25 cellular contexts compared by ENCODE assay signal in the genomic region with DNA sequence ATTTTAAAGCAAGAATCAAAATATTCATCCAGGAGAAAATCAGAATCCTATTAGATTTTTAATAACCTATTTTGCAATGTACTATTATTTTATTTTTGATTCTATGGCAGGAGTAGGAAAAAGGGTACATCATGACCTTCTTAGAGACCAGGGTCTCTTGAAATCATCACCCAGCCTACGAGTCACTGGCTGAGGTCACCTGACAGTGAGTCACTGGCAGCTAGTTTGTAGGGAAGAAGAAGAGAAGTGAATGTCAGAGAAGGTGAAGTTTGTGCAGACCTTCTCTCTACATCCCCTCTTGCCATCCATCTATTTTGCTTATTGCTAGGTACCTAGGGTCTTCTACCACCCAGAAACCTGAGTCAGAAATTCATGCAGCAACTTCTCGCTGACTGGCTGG.
DNase-seq lines count a peak whose midpoint lies in the region; ATAC-seq and TF ChIP-seq lines count a peak whose summit lies in the region.
"Had no signal": no experiment of that assay in that cellular context is flagged by ENCODE, and none has a peak within 500 bp of the region (broad histone marks: within the 10 kb centered on the region; RNA-seq: fewer than 3 reads in every experiment).

No MANE protein-coding gene starts in this region.

- intact Hi-C loops in activated CD8-positive, alpha-beta T cell treated with anti-CD3 and anti-CD28 coated beads for 36 hours (cut with micrococcal nuclease), result no loop called here
- intact Hi-C loops in tibial artery (cut with DNase I; ENCODE audit: low total_unique reads), result no loop called here

- H3K27me3 ChIP-seq in tibial artery (peaks cover 0 to 6% of the 10 kb centered on the region in 2 donors), neural progenitor cell (no peaks in the 10 kb centered on the region)
- H3K27me3 ChIP-seq: ovary had no signal

- no peak overlapping the region for H3K4me2 ChIP-seq in neural progenitor cell

- no peak overlapping the region for H3K27ac ChIP-seq in tibial artery
- H3K27ac ChIP-seq in neural progenitor cell, result no peak overlapping the region
- H3K27ac ChIP-seq: esophagus squamous epithelium, HL-60, ovary, VCaP had no signal

- H3K4me1 ChIP-seq in tibial artery, result no peaks in the 10 kb centered on the region
- H3K4me1 ChIP-seq in neural progenitor cell, result no peaks in the 10 kb centered on the region
- H3K4me1 ChIP-seq: esophagus squamous epithelium had no signal

- TF ChIP-seq CTCF in activated CD8-positive, alpha-beta T cell treated with anti-CD3 and anti-CD28 coated beads for 36 hours (IDR thresholded peaks at IDR 0.05), result no peak
- TF ChIP-seq CTCF in epithelial cell of esophagus (IDR thresholded peaks at IDR 0.05; ENCODE audit: insufficient read depth, low read depth, low read length, missing control alignments), result no peak
- no peak for TF ChIP-seq CTCF in tibial artery (IDR thresholded peaks at IDR 0.05)
- no peak for TF ChIP-seq CTCF in neural progenitor cell (IDR thresholded peaks at IDR 0.05)

- no peaks in the 10 kb centered on the region for H4K20me1 ChIP-seq in neural progenitor cell (ENCODE audit: low read depth)

- POLR2A ChIA-PET in activated CD8-positive, alpha-beta T cell treated with anti-CD3 and anti-CD28 coated beads for 36 hours (lab: Charles Lee), result no interaction called here
- POLR2A ChIA-PET in activated CD8-positive, alpha-beta T cell treated with anti-CD3 and anti-CD28 coated beads, Interleukin-2, amount 10 ng/mL, durations not matched to agents 7 days and 5 days (lab: Charles Lee), result no interaction called here

- H3K4me3 ChIP-seq in epithelial cell of esophagus (ENCODE audit: low read length) (no peak overlapping the region), tibial artery (no peak overlapping the region), neural progenitor cell (no peak overlapping the region)
- H3K4me3 ChIP-seq: esophagus squamous epithelium, ovary had no signal

- H3K36me3 ChIP-seq in tibial artery, result no peaks in the 10 kb centered on the region
- no peaks in the 10 kb centered on the region for H3K36me3 ChIP-seq in neural progenitor cell
- H3K36me3 ChIP-seq: esophagus squamous epithelium, ovary had no signal

- no peaks in the 10 kb centered on the region for H3K4me1 Mint-ChIP-seq in activated CD8-positive, alpha-beta T cell treated with anti-CD3 and anti-CD28 coated beads for 36 hours (ENCODE audit: low read depth)
- no peaks in the 10 kb centered on the region for H3K4me1 Mint-ChIP-seq in activated CD8-positive, alpha-beta T cell treated with anti-CD3 and anti-CD28 coated beads, Interleukin-2, amount 10 ng/mL, durations not matched to agents 7 days and 5 days (ENCODE audit: low read depth)
- peaks cover 4% of the 10 kb centered on the region for H3K4me1 Mint-ChIP-seq in neural progenitor cell
- H3K4me1 Mint-ChIP-seq: memory B cell; stimulated activated naive B cell treated with anti-CD40 and anti-IgM and Interleukin-4, amounts not matched to agents 10 μg/mL and 1 μg/mL and 100 μg/mL, for 72 hours had no signal

- H3K79me2 ChIP-seq in neural progenitor cell (ENCODE audit: low read depth), result no peaks in the 10 kb centered on the region

- H3K4me3 Mint-ChIP-seq in activated CD8-positive, alpha-beta T cell treated with anti-CD3 and anti-CD28 coated beads for 36 hours, result no peak overlapping the region
- no peak overlapping the region for H3K4me3 Mint-ChIP-seq in activated CD8-positive, alpha-beta T cell treated with anti-CD3 and anti-CD28 coated beads, Interleukin-2, amount 10 ng/mL, durations not matched to agents 7 days and 5 days
- H3K4me3 Mint-ChIP-seq in neural progenitor cell, result no peak overlapping the region
- H3K4me3 Mint-ChIP-seq: activated T-cell treated with anti-CD3 and anti-CD28 coated beads, Interleukin-2, amount 50 U/mL, for 24 hours; CD4-positive, alpha-beta T cell; memory B cell; stimulated activated naive B cell treated with anti-CD40 and anti-IgM and Interleukin-4, amounts not matched to agents 10 μg/mL and 1 μg/mL and 100 μg/mL, for 72 hours had no signal

- peaks cover 2% of the 10 kb centered on the region for H3K27me3 Mint-ChIP-seq in activated CD8-positive, alpha-beta T cell treated with anti-CD3 and anti-CD28 coated beads for 36 hours
- H3K27me3 Mint-ChIP-seq in activated CD8-positive, alpha-beta T cell treated with anti-CD3 and anti-CD28 coated beads, Interleukin-2, amount 10 ng/mL, durations not matched to agents 7 days and 5 days (ENCODE audit: low read depth), result peaks cover 5% of the 10 kb centered on the region
- H3K27me3 Mint-ChIP-seq in neural progenitor cell (ENCODE audit: insufficient read depth, low read depth), result peaks cover 2% of the 10 kb centered on the region

- no peaks in the 10 kb centered on the region for H3F3A ChIP-seq in neural progenitor cell (ENCODE audit: low read depth)

- DNase-seq in activated CD8-positive, alpha-beta T cell treated with anti-CD3 and anti-CD28 coated beads for 36 hours, result peak; percentile 16
- no peak for DNase-seq in activated CD8-positive, alpha-beta T cell treated with anti-CD3 and anti-CD28 coated beads, Interleukin-2, amount 10 ng/mL, durations not matched to agents 7 days and 5 days
- DNase-seq in M059J (ENCODE audit: low read depth) (peak; percentile 14), epithelial cell of esophagus (ENCODE audit: low read depth) (peak; percentile 26), renal cortical epithelial cell (ENCODE audit: low read depth) (peak; percentile 54), tibial artery (no peak), neural progenitor cell (ENCODE audit: low spot score) (no peak)
- DNase-seq in effector CD8-positive, alpha-beta T cell (lab: John Stamatoyannopoulos, UW), result no peak
- DNase-seq: activated CD4-positive, alpha-beta T cell treated with anti-CD3 and anti-CD28 coated beads for 4 hours; activated gamma-delta T cell; activated T-cell treated with anti-CD3 and anti-CD28 coated beads, Interleukin-2, amount 50 U/mL, for 24 hours; CD4-positive, alpha-beta T cell; esophagus squamous epithelium; H7; Karpas-422; NCI-H146; ovary; Right ventricle myocardium superior; stimulated activated naive B cell treated with anti-CD40 and anti-IgM and Interleukin-4, amounts not matched to agents 10 μg/mL and 1 μg/mL and 100 μg/mL, for 72 hours had no signal

- no peaks in the 10 kb centered on the region for H3K36me3 Mint-ChIP-seq in activated CD8-positive, alpha-beta T cell treated with anti-CD3 and anti-CD28 coated beads for 36 hours (ENCODE audit: low read depth)
- no peaks in the 10 kb centered on the region for H3K36me3 Mint-ChIP-seq in activated CD8-positive, alpha-beta T cell treated with anti-CD3 and anti-CD28 coated beads, Interleukin-2, amount 10 ng/mL, durations not matched to agents 7 days and 5 days (ENCODE audit: low read depth)
- H3K36me3 Mint-ChIP-seq in neural progenitor cell, result no peaks in the 10 kb centered on the region
- H3K36me3 Mint-ChIP-seq: memory B cell; stimulated activated naive B cell treated with anti-CD40 and anti-IgM and Interleukin-4, amounts not matched to agents 10 μg/mL and 1 μg/mL and 100 μg/mL, for 72 hours had no signal

- no peak for ATAC-seq in activated CD8-positive, alpha-beta T cell treated with anti-CD3 and anti-CD28 coated beads for 36 hours
- ATAC-seq in activated CD8-positive, alpha-beta T cell treated with anti-CD3 and anti-CD28 coated beads, Interleukin-2, amount 10 ng/mL, durations not matched to agents 7 days and 5 days, result no peak
- ATAC-seq: HepG2, left lobe of liver, Panc1 had no signal

- H3K9me3 Mint-ChIP-seq in activated CD8-positive, alpha-beta T cell treated with anti-CD3 and anti-CD28 coated beads for 36 hours, result no peaks in the 10 kb centered on the region
- no peaks in the 10 kb centered on the region for H3K9me3 Mint-ChIP-seq in activated CD8-positive, alpha-beta T cell treated with anti-CD3 and anti-CD28 coated beads, Interleukin-2, amount 10 ng/mL, durations not matched to agents 7 days and 5 days (ENCODE audit: insufficient read depth)
- H3K9me3 Mint-ChIP-seq in neural progenitor cell, result peaks cover 2% of the 10 kb centered on the region
- H3K9me3 Mint-ChIP-seq: activated T-cell treated with anti-CD3 and anti-CD28 coated beads, Interleukin-2, amount 50 U/mL, for 24 hours; CD4-positive, alpha-beta T cell; memory B cell; stimulated activated naive B cell treated with anti-CD40 and anti-IgM and Interleukin-4, amounts not matched to agents 10 μg/mL and 1 μg/mL and 100 μg/mL, for 72 hours had no signal

- H3K27ac Mint-ChIP-seq in activated CD8-positive, alpha-beta T cell treated with anti-CD3 and anti-CD28 coated beads for 36 hours, result no peak overlapping the region
- H3K27ac Mint-ChIP-seq in activated CD8-positive, alpha-beta T cell treated with anti-CD3 and anti-CD28 coated beads, Interleukin-2, amount 10 ng/mL, durations not matched to agents 7 days and 5 days, result no peak overlapping the region
- no peak overlapping the region for H3K27ac Mint-ChIP-seq in neural progenitor cell
- H3K27ac Mint-ChIP-seq: activated T-cell treated with anti-CD3 and anti-CD28 coated beads, Interleukin-2, amount 50 U/mL, for 24 hours; CD4-positive, alpha-beta T cell; memory B cell; stimulated activated naive B cell treated with anti-CD40 and anti-IgM and Interleukin-4, amounts not matched to agents 10 μg/mL and 1 μg/mL and 100 μg/mL, for 72 hours had no signal

- CTCF ChIA-PET in activated CD8-positive, alpha-beta T cell treated with anti-CD3 and anti-CD28 coated beads for 36 hours (lab: Charles Lee), result no interaction called here
- CTCF ChIA-PET in activated CD8-positive, alpha-beta T cell treated with anti-CD3 and anti-CD28 coated beads, Interleukin-2, amount 10 ng/mL, durations not matched to agents 7 days and 5 days (lab: Charles Lee), result no interaction called here

- no peaks in the 10 kb centered on the region for H3K9me3 ChIP-seq in tibial artery
- no peaks in the 10 kb centered on the region for H3K9me3 ChIP-seq in neural progenitor cell (ENCODE audit: low read depth)
- H3K9me3 ChIP-seq: esophagus squamous epithelium, ovary had no signal

- no peak overlapping the region for H3K9ac ChIP-seq in neural progenitor cell

- H2AFZ ChIP-seq in neural progenitor cell (replicated peaks), result no peak overlapping the region

Comparison
In these comparisons a context has a peak if more than half of its experiments do, and no peak if none do; other contexts are left out.
1. DNase-seq: peak in activated CD8-positive, alpha-beta T cell treated with anti-CD3 and anti-CD28 coated beads for 36 hours (single experiment), M059J (single experiment), epithelial cell of esophagus (single experiment) and renal cortical epithelial cell (single experiment); none in activated CD8-positive, alpha-beta T cell treated with anti-CD3 and anti-CD28 coated beads, Interleukin-2, amount 10 ng/mL, durations not matched to agents 7 days and 5 days (single experiment), tibial artery (0 of 2), effector CD8-positive, alpha-beta T cell (single experiment) and neural progenitor cell (single experiment).